24 cellular contexts compared by ENCODE assay signal in genomic region chr3:131242201-131242600, GRCh38.
DNase-seq lines count a peak whose midpoint lies in the region; ATAC-seq and TF ChIP-seq lines count a peak whose summit lies in the region.
"Had no signal": no experiment of that assay in that cellular context is flagged by ENCODE, and none has a peak within 500 bp of the region (broad histone marks: within the 10 kb centered on the region; RNA-seq: fewer than 3 reads in every experiment).

No MANE protein-coding gene starts in this region.

- H3K9me2 ChIP-seq in GM23248 (ENCODE audit: insufficient read depth) = no peaks in the 10 kb centered on the region
- H3K9me2 ChIP-seq: SK-N-SH had no signal

- H3F3A ChIP-seq in GM23248 (ENCODE audit: insufficient read depth) = no peaks in the 10 kb centered on the region

- in situ Hi-C loops in GM23248 (cut with MboI) = no loop called here
- in situ Hi-C loops in SK-MEL-5 (cut with HindIII; ENCODE audit: low pct_unique_long_range_greater_than_20kb, low sequenced_read_pairs) = no loop called here
- in situ Hi-C loops in HAP-1 (cut with MboI; ENCODE audit: low sequenced_read_pairs) = no loop called here

- ATAC-seq in HG02870 (IDR thresholded peaks at IDR 0.05; ENCODE audit: unreplicated experiment) (no peak), HG02759 (IDR thresholded peaks at IDR 0.05; ENCODE audit: unreplicated experiment) (no peak)
- ATAC-seq: activated naive CD8-positive, alpha-beta T cell treated with anti-CD3 and anti-CD28 coated beads, Interleukin-2, amount 50 U/mL, for 24 hours; left colon; natural killer cell; right lobe of liver had no signal

- H3K4me2 ChIP-seq in GM23248 (ENCODE audit: unreplicated experiment) = no peak overlapping the region
- no peak overlapping the region for H3K4me2 ChIP-seq in osteoblast (ENCODE audit: insufficient read depth, low read length)
- H3K4me2 ChIP-seq: SK-N-SH had no signal

- H2AFZ ChIP-seq in GM23248 = no peak overlapping the region
- no peak overlapping the region for H2AFZ ChIP-seq in osteoblast (ENCODE audit: low read length)

- no peaks in the 10 kb centered on the region for H3K27me3 ChIP-seq in GM23248 (replicated peaks; ENCODE audit: insufficient read depth)
- no peaks in the 10 kb centered on the region for H3K27me3 ChIP-seq in HAP-1 (ENCODE audit: low read depth)
- H3K27me3 ChIP-seq in osteoblast (ENCODE audit: insufficient read depth, low read length) = no peaks in the 10 kb centered on the region
- H3K27me3 ChIP-seq: right lobe of liver, uterus had no signal

- DNase-seq in AG20443 (ENCODE audit: low spot score) (peak; percentile 13), GM23248 (peak; percentile 23), SK-MEL-5 (ENCODE audit: low read depth, low spot score) (peak; percentile 82), globus pallidus (ENCODE audit: low spot score) (peak; percentile 20), HAP-1 (ENCODE audit: low spot score in 2 of 2) (no peak), osteoblast (ENCODE audit: insufficient read length, low spot score, missing footprints) (no peak)
- DNase-seq: activated B cell treated with CpG ODN at 0.5 μM for 24 hours; activated CD4-positive, alpha-beta memory T cell treated with anti-CD3 and anti-CD28 coated beads, Interleukin-2, amount 10 ng/mL, durations not matched to agents 7 days and 5 days; activated effector memory CD4-positive, alpha-beta T cell treated with anti-CD3 and anti-CD28 coated beads, Interleukin-2, amount 50 U/mL, for 16 hours; activated naive CD8-positive, alpha-beta T cell treated with anti-CD3 and anti-CD28 coated beads, Interleukin-2, amount 50 U/mL, for 24 hours; CD4-positive, CD25-positive, alpha-beta regulatory T cell; cortex of kidney; GDM1; H7; IMR-90; left colon; natural killer cell; NCI-H774; right lobe of liver; SK-N-SH; substantia nigra; uterus had no signal

- no peaks in the 10 kb centered on the region for H3K79me2 ChIP-seq in GM23248 (ENCODE audit: insufficient read depth)
- no peaks in the 10 kb centered on the region for H3K79me2 ChIP-seq in osteoblast (ENCODE audit: insufficient read depth, low read length)

- H3K4me3 ChIP-seq in GM23248 = no peak overlapping the region
- no peak overlapping the region for H3K4me3 ChIP-seq in HAP-1
- no peak overlapping the region for H3K4me3 ChIP-seq in osteoblast (ENCODE audit: insufficient read depth, low read length)
- H3K4me3 ChIP-seq: right lobe of liver, uterus had no signal

- H4K20me1 ChIP-seq in GM23248 (ENCODE audit: insufficient read depth) = no peaks in the 10 kb centered on the region
- no peaks in the 10 kb centered on the region for H4K20me1 ChIP-seq in osteoblast (ENCODE audit: insufficient read depth, low read length)

- WGBS in GM23248 (ENCODE audit: low coverage in 1 of 2, low lambda C conversion rate in 2 of 2, missing lambda C conversion rate in 2 of 2), 2 experiments = 53 to 55% methylated on average over 3 of the region's 3 CpGs

- H3K4me1 ChIP-seq in GM23248 (ENCODE audit: insufficient read depth) (no peaks in the 10 kb centered on the region), HAP-1 (no peaks in the 10 kb centered on the region), osteoblast (ENCODE audit: insufficient read depth, low read length) (no peaks in the 10 kb centered on the region)
- H3K4me1 ChIP-seq: right lobe of liver, uterus had no signal

- TF ChIP-seq CTCF in osteoblast (IDR thresholded peaks at IDR 0.05; ENCODE audit: extremely low read depth, low read depth, low read length) = no peak

- H3K9me3 ChIP-seq in GM23248 (ENCODE audit: low read depth) (no peaks in the 10 kb centered on the region), HAP-1 (no peaks in the 10 kb centered on the region), osteoblast (ENCODE audit: low read depth, low read length) (no peaks in the 10 kb centered on the region)
- H3K9me3 ChIP-seq: right lobe of liver, SK-N-SH, uterus had no signal

- H3K9ac ChIP-seq in GM23248 = no peak overlapping the region
- H3K9ac ChIP-seq: SK-N-SH had no signal

- H3K27ac ChIP-seq in GM23248 = no peak overlapping the region
- H3K27ac ChIP-seq in osteoblast (ENCODE audit: low read depth, low read length) = no peak overlapping the region
- H3K27ac ChIP-seq: right lobe of liver, uterus had no signal

- no peaks in the 10 kb centered on the region for H3K36me3 ChIP-seq in GM23248 (ENCODE audit: low read depth)
- no peaks in the 10 kb centered on the region for H3K36me3 ChIP-seq in HAP-1 (replicated peaks)
- no peaks in the 10 kb centered on the region for H3K36me3 ChIP-seq in osteoblast (ENCODE audit: insufficient read depth, low read length)
- H3K36me3 ChIP-seq: right lobe of liver, uterus had no signal

Comparison
In these comparisons a context has a peak if more than half of its experiments do, and no peak if none do; other contexts are left out.
1. DNase-seq: peak in AG20443 (single experiment), GM23248 (single experiment), SK-MEL-5 (single experiment) and globus pallidus (single experiment); none in HAP-1 (0 of 2) and osteoblast (single experiment).